ENCODE assay signal across 8 cellular contexts in the genomic region with DNA sequence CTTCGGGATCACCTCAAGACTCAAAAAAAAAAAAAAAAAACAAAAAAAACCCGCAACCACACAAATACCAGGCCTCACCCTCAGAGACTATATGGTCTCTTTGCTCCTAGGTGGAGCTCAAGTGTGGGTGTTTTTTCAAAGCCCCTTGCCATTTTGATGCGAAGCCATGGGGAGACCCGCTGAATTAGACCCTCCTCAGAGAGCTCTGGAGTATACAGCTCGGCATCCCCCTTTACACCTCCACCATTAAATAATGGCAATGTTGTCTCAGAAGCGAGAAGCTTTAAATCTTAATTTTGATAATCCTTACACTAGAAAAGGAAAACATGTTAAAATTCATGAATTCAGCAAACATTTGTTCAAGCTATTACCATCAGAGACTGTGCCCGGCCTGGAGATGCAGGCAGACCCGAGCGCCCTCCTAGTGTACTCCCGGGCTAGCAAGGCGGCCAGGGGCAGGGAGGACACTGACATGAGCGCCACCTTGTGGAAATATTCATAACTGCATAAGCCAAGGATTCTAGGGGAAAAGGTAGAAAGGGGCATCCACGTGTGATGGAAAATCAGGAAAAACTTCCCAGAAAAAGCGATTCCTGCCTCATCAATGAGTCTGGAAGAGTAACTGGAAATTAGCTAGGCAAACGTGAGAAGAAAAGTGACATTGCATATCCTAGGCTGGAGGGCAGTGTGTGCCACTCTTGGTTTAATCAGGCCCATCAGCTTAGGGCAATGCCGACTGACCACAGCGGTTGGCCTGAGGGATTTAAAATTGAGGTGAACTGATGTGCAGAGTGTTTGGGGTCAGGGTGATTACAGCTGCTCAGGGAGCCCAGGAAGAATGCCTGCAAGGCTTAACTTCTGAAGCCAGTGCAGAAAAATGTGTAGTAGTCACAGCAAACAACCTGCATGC.
DNase-seq lines count a peak whose midpoint lies in the region; ATAC-seq and TF ChIP-seq lines count a peak whose summit lies in the region.

No MANE protein-coding gene starts in this region.

- DNase-seq in C1 segment of cervical spinal cord (lab: John Stamatoyannopoulos, UW), result peak in 11 of 14 donors; percentile 2 to 48 (median 22)
- DNase-seq in NOMO-1 (lab: John Stamatoyannopoulos, UW; ENCODE audit: unreplicated experiment in 2 of 2), result peak; percentile 12 to 39
- DNase-seq in activated CD8-positive, alpha-beta memory T cell treated with anti-CD3 and anti-CD28 coated beads, Interleukin-2, amount 50 U/mL, for 4 hours, result peak; percentile 48
- DNase-seq in natural killer cell, result peak; percentile 32
- peak; percentile 64 for DNase-seq in stimulated activated naive CD8-positive, alpha-beta T cell treated with anti-CD3 and anti-CD28 coated beads, Interleukin-15, Interleukin-2, amounts not matched to agents 100 U/mL and 50 U/mL, for 24 hours

- no peaks in the 10 kb centered on the region for H3K4me1 Mint-ChIP-seq in natural killer cell

- intact Hi-C loops in natural killer cell (cut with micrococcal nuclease), result loop anchor here (1.0 to 2.0 kb wide), 2 partner anchors 178 to 364 kb away; no protein-coding TSS in a partner anchor

- H3K9me3 Mint-ChIP-seq in natural killer cell, result no peaks in the 10 kb centered on the region

- peak; percentile 86 for TF ChIP-seq CTCF in natural killer cell (IDR thresholded peaks at IDR 0.05)

- H3K36me3 Mint-ChIP-seq in natural killer cell, result no peaks in the 10 kb centered on the region

- ATAC-seq in GM19035 (IDR thresholded peaks at IDR 0.05; ENCODE audit: unreplicated experiment), result peak; percentile 83
- peak; percentile 81 for ATAC-seq in HG03460 (IDR thresholded peaks at IDR 0.05; ENCODE audit: unreplicated experiment)
- peak; percentile 81 for ATAC-seq in esophagus mucosa
- peak; percentile 75 to 92 (median 87) for ATAC-seq in natural killer cell
- ATAC-seq in stimulated activated naive CD8-positive, alpha-beta T cell treated with anti-CD3 and anti-CD28 coated beads, Interleukin-15, Interleukin-2, amounts not matched to agents 100 U/mL and 50 U/mL, for 24 hours, result peak; percentile 77

- H3K27me3 Mint-ChIP-seq in natural killer cell (ENCODE audit: low read depth in 2 of 2), result peaks cover 16 to 32% of the 10 kb centered on the region in 2 donors

- H3K27ac Mint-ChIP-seq in natural killer cell, result no peak overlapping the region

- no peak overlapping the region for H3K4me3 Mint-ChIP-seq in natural killer cell

Comparison
In these comparisons a context has a peak if more than half of its experiments do, and no peak if none do; other contexts are left out.
1. Peak in every context shown above with its lines: DNase-seq and ATAC-seq.